In the genomic region with DNA sequence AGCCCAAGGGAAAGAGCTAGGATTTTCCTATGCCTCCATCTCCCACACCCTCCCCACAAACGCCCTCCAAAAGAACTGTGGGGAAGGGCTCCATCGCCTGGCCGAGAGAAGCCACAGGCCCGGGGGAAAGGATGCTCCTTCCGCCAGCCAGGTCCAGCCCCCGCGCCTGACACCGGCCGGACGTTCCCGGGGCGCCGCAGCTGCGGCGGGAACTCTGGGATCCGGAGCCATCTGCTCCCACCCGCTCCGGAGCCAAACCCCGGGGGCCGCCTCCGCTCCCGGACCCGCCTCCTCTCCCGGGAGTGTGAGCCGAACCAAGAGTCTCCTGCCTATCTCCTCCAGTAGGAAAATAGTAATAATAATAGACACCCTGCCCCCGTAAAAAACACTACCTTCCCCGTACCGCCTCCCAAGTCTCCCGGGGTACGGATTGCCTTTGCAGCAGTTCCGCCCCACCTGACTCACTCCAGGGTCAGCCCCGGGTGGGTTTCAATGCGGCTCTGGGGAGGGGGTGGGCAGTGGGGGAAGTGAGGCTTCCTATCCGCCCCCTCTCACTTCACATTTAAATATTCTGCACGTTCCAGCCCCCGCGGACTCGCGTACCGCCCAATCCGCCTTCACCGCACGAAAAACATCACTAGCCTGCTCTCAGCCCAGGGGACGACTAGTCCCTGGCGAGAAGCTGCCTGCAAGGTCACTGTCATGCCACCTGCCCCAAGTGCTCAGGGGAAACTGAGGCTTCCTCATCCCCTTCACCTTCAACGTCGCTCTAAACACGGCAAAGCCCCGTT, we compare ENCODE assay signal across 8 cellular contexts. TPM values are rescaled to one million over a fixed set of nuclear protein-coding genes. Genes with fewer than 3 reads are reported as not detected.
DNase-seq lines count a peak whose midpoint lies in the region; ATAC-seq and TF ChIP-seq lines count a peak whose summit lies in the region.

No MANE protein-coding gene starts in this region.

- in situ Hi-C loops in astrocyte of the spinal cord (cut with HindIII; ENCODE audit: low sequenced_read_pairs): no loop called here
- in situ Hi-C loops in KBM-7 (cut with MboI; ENCODE audit: low pct_unique_long_range_greater_than_20kb, low sequenced_read_pairs): no loop called here

- intact Hi-C loops in tibial artery (cut with DNase I; ENCODE audit: low total_unique reads): no loop called here

- no peak overlapping the region for H3K9ac ChIP-seq in HUES64 (ENCODE audit: low read depth, low read length)

- peak; percentile 37 for ATAC-seq in left lobe of liver
- ATAC-seq in GM21737 (IDR thresholded peaks at IDR 0.05; ENCODE audit: unreplicated experiment): no peak
- ATAC-seq in HG02678 (IDR thresholded peaks at IDR 0.05; ENCODE audit: unreplicated experiment): no peak

- H3K4me1 ChIP-seq in HUES64 (ENCODE audit: insufficient read depth, low read length) (peaks cover 12% of the 10 kb centered on the region), tibial artery (peaks cover 15 to 41% (median 35%) of the 10 kb centered on the region in 4 donors)

- no peak overlapping the region for H3K27ac ChIP-seq in HUES64 (ENCODE audit: low read depth, low read length)
- no peak overlapping the region for H3K27ac ChIP-seq in tibial artery

- TF ChIP-seq CTCF in AG04449 (IDR thresholded peaks at IDR 0.05; ENCODE audit: insufficient read depth, low read length, missing control alignments) (peak; percentile 68), astrocyte of the spinal cord (IDR thresholded peaks at IDR 0.05; ENCODE audit: low read depth, low read length) (peak; percentile 49), tibial artery (IDR thresholded peaks at IDR 0.05) (peak in 1 of 2 experiments; percentile 6)

- H3K4me3 ChIP-seq in AG04449 (ENCODE audit: low read depth, low read length) (peak overlapping the region; percentile 36), HUES64 (ENCODE audit: low read length) (peak overlapping the region; percentile 41), astrocyte of the spinal cord (ENCODE audit: low read depth, low read length) (peak overlapping the region; percentile 12), tibial artery (peak overlapping the region in 1 of 2 donors; percentile 19)

- H3K27me3 ChIP-seq in HUES64 (ENCODE audit: insufficient read depth, low read length) (peaks cover 99% of the 10 kb centered on the region), tibial artery (peaks cover 8 to 93% of the 10 kb centered on the region in 2 donors)

- H3K9me3 ChIP-seq in HUES64 (ENCODE audit: insufficient read depth, low read depth, low read length): no peaks in the 10 kb centered on the region
- no peaks in the 10 kb centered on the region for H3K9me3 ChIP-seq in tibial artery

- WGBS in HUES64: under 1% methylated on average over 47 of the region's 49 CpGs

- DNase-seq in AG04449 (ENCODE audit: low read depth, low spot score) (no peak), astrocyte of the spinal cord (ENCODE audit: low read depth, low spot score) (no peak), left lobe of liver (ENCODE audit: low spot score) (no peak), KBM-7 (no peak), tibial artery (no peak)

- POLR2A ChIA-PET in AG04449 (lab: Yijun Ruan, JAX): interaction anchor here (1.0 to 1.3 kb wide), 2 partner anchors 9 kb away, joined by 7 read pairs; partner anchors contain the start of gene TSPAN31

- CTCF ChIA-PET in AG04449 (lab: Yijun Ruan, JAX): interaction anchor here (0.6 to 5.2 kb wide), 11 partner anchors 9 to 277 kb away, joined by 3 to 82 read pairs (median 4); partner anchors contain the start of genes OS9, PIP4K2C and TSPAN31

- H3K36me3 ChIP-seq in HUES64 (ENCODE audit: insufficient read depth, low read length): no peaks in the 10 kb centered on the region
- no peaks in the 10 kb centered on the region for H3K36me3 ChIP-seq in tibial artery

RNA-seq across cellular contexts. Expression of gene AGAP2, which starts 2.4 kb away (rescaled TPM):
- 1.0 TPM for polyA plus RNA-seq in HUES64 (2013, experiment 1 of 2)
- 2.8 TPM for polyA plus RNA-seq in HUES64 (2013, experiment 2 of 2)
- 0.83 TPM for total RNA-seq in left lobe of liver

RNA-seq across cellular contexts. Expression of gene TSPAN31, which starts 8.7 kb away (rescaled TPM):
- polyA plus RNA-seq in HUES64 (2013, experiment 1 of 2): 9.3 TPM
- polyA plus RNA-seq in HUES64 (2013, experiment 2 of 2): 15.3 TPM
- total RNA-seq in left lobe of liver: 18.2 TPM

RNA-seq across cellular contexts. Expression of gene CDK4, which starts 16.0 kb away (rescaled TPM):
- 171 TPM for polyA plus RNA-seq in HUES64 (2013, experiment 1 of 2)
- polyA plus RNA-seq in HUES64 (2013, experiment 2 of 2): 146 TPM
- total RNA-seq in left lobe of liver: 30.8 TPM

RNA-seq across cellular contexts. Expression of gene MARCHF9, which starts 18.8 kb away (rescaled TPM):
- polyA plus RNA-seq in HUES64 (2013, experiment 1 of 2): 3.7 TPM
- polyA plus RNA-seq in HUES64 (2013, experiment 2 of 2): 4.6 TPM
- 3.6 TPM for total RNA-seq in left lobe of liver

RNA-seq across cellular contexts. Expression of gene CYP27B1, which starts 30.7 kb away (rescaled TPM):
- 0.95 TPM for polyA plus RNA-seq in HUES64 (2013, experiment 1 of 2)
- polyA plus RNA-seq in HUES64 (2013, experiment 2 of 2): 1.2 TPM
- total RNA-seq in left lobe of liver: 0.45 TPM
